1 cellular context compared by ENCODE assay signal in genomic region chr22:20021196-20022181, GRCh38.
TF ChIP-seq lines count a peak whose summit lies in the region.

No MANE protein-coding gene starts in this region.

TF ChIP-seq in HepG2, 621 proteins besides CTCF, POLR2A, EP300 and RAD21 (continued from another document):
- TF ChIP-seq ZBTB40 (IDR thresholded peaks at IDR 0.05) (no peak), ZBTB40 (CRISPR knock-in tag; IDR thresholded peaks at IDR 0.05) (peak; percentile 47; the same call in 1 of the 2 replicates), ZNF687 (CRISPR knock-in tag; IDR thresholded peaks at IDR 0.05) (peak; percentile 85), REPIN1 (CRISPR knock-in tag; IDR thresholded peaks at IDR 0.05; ENCODE audit: borderline replicate concordance, low read depth) (0 out of 2 replicates have a peak, but pooled peaks have one; percentile 16), NCOR1 (IDR thresholded peaks at IDR 0.05; ENCODE audit: borderline replicate concordance, low read length) (no peak), EEA1 (CRISPR knock-in tag; IDR thresholded peaks at IDR 0.05; ENCODE audit: borderline replicate concordance) (no peak), HNRNPL (IDR thresholded peaks at IDR 0.05; ENCODE audit: low read depth, low read length) (peak; percentile 93), ZNF407 (CRISPR knock-in tag; IDR thresholded peaks at IDR 0.05; ENCODE audit: not compliant biosample characterization) (peak; percentile 74), MEF2D (CRISPR knock-in tag; IDR thresholded peaks at IDR 0.05) (0 out of 2 replicates have a peak, but pooled peaks have one; percentile 39), IKZF4 (CRISPR knock-in tag; IDR thresholded peaks at IDR 0.05; ENCODE audit: borderline replicate concordance, low read depth, not compliant biosample characterization) (peak; percentile 67), SKIL (CRISPR knock-in tag; IDR thresholded peaks at IDR 0.05; ENCODE audit: borderline replicate concordance) (0 out of 2 replicates have a peak, but pooled peaks have one; percentile 12), CHD4 (IDR thresholded peaks at IDR 0.05; ENCODE audit: borderline replicate concordance, low read length) (no peak), CERS6 (CRISPR knock-in tag; IDR thresholded peaks at IDR 0.05) (0 out of 2 replicates have a peak, but pooled peaks have one; percentile 61), SRSF1 (optimal IDR thresholded peaks at IDR 0.05; ENCODE audit: low read depth, low read length) (peak; percentile 61), MED8 (CRISPR knock-in tag; IDR thresholded peaks at IDR 0.05; ENCODE audit: insufficient replicate concordance) (no peak), MAX (IDR thresholded peaks at IDR 0.05) (peak; percentile 28; the same call in 1 of the 2 replicates)
